8 cellular contexts compared by ENCODE assay signal in the genomic region with DNA sequence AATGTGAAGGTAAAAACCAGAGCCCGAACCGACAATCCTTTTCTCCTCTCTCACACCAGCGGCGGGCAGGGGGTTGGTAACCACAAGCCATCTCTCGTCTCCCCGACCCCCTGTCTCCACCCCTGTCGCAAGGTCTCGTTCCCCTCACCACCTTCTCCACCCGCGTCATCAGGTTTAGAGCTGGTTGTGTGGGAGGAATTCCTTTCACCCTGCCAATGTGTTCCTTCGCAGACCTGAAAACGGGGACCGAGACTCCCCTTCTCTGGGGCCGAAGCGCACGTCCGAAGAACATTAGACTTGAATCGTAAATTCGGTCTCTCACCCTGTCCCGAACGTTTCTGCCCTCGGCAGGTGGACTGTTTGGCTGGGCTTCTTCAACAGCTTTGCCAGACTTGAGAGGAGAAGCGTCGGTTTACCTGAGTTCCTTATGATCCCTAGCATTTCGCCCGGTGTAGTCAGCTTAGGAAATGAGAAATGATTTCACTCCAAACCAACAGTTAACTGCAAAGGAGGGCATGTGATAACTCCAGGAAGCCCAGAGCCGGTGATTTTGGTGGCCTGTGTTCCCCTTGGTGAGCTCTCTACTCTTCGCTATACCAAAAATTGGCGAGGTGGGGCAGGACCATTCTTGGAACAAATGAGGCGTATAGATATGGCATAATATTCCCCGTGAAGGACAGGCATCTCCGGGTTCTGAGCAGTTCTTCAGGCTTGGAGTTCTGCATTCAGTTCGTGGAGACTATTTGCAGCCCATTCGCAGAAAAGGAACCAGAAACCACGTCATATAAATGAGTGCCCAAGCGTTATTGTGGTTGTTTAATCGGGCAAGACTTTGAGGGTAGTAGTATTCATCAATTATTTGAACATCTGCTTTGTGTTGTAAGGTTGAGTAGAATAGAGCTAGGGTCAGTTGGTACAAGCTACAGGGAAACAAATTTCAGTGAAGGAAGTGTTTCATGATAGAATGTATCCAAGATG. TPM values are rescaled to one million over a fixed set of nuclear protein-coding genes. Genes with fewer than 3 reads are reported as not detected.
DNase-seq lines count a peak whose midpoint lies in the region; ATAC-seq lines count a peak whose summit lies in the region.

No MANE protein-coding gene starts in this region.

- intact Hi-C loops in posterior vena cava (cut with DNase I), result no loop called here

- CTCF ChIA-PET in CD8-positive, alpha-beta memory T cell (lab: Charles Lee), result interaction anchor here (1.0 to 2.6 kb wide), 4 partner anchors 12 to 98 kb away, joined by 3 to 10 read pairs (median 4); partner anchors contain the start of gene PPP4R3B

- no peaks in the 10 kb centered on the region for H3K9me3 ChIP-seq in CD8-positive, alpha-beta memory T cell (ENCODE audit: low read length)
- H3K9me3 ChIP-seq in T-helper 17 cell (ENCODE audit: control insufficient read depth, low read length, poor library complexity, severe bottlenecking), result no peaks in the 10 kb centered on the region

- H3K27ac Mint-ChIP-seq in CD8-positive, alpha-beta memory T cell, result peak overlapping the region; percentile 95 to 100 (median 99)
- H3K27ac Mint-ChIP-seq in T-helper 17 cell, result peak overlapping the region; percentile 100

- peaks cover 7% of the 10 kb centered on the region for H3K36me3 ChIP-seq in CD8-positive, alpha-beta memory T cell (ENCODE audit: insufficient read depth, low read length)

- POLR2A ChIA-PET in CD8-positive, alpha-beta memory T cell (lab: Charles Lee), result interaction anchor here (0.6 to 3.0 kb wide), 9 partner anchors 10 to 470 kb away, joined by 3 to 41 read pairs (median 5); partner anchors contain the start of genes CCDC88A, CLHC1, PPP4R3B and RPS27A

- H3K27me3 Mint-ChIP-seq in CD8-positive, alpha-beta memory T cell, result peaks cover 0 to 5% of the 10 kb centered on the region in 2 donors
- no peaks in the 10 kb centered on the region for H3K27me3 Mint-ChIP-seq in T-helper 17 cell

- H3K27ac ChIP-seq in CD8-positive, alpha-beta memory T cell (ENCODE audit: low read depth, low read length), result peak overlapping the region; percentile 97

- peak overlapping the region; percentile 99 for H3K4me3 ChIP-seq in CD8-positive, alpha-beta memory T cell (ENCODE audit: low read length)

- H3K4me1 ChIP-seq in CD8-positive, alpha-beta memory T cell (ENCODE audit: insufficient read depth, low read length), result peaks cover 4% of the 10 kb centered on the region

- peak overlapping the region; percentile 87 to 99 (median 96) for H3K4me3 Mint-ChIP-seq in CD8-positive, alpha-beta memory T cell
- H3K4me3 Mint-ChIP-seq in T-helper 17 cell, result peak overlapping the region; percentile 100

- H3K4me1 Mint-ChIP-seq in CD8-positive, alpha-beta memory T cell, result peaks cover 14 to 26% (median 26%) of the 10 kb centered on the region in 3 donors
- peaks cover 18% of the 10 kb centered on the region for H3K4me1 Mint-ChIP-seq in T-helper 17 cell

- peak in 2 of 5 donors; percentile 19 to 34 for DNase-seq in CD8-positive, alpha-beta memory T cell
- DNase-seq in T-helper 17 cell (peak; percentile 18 to 36 (median 21)), cerebellar cortex (ENCODE audit: low spot score) (peak; percentile 59), kidney tubule cell (ENCODE audit: low spot score) (peak; percentile 47), posterior vena cava (ENCODE audit: low spot score) (no peak)
- peak; percentile 8 to 30 (median 24) for DNase-seq in stimulated activated CD4-positive, alpha-beta T cell treated with anti-CD3 and anti-CD28 coated beads, Interleukin-1b, Interleukin-23, amount 100 ng/mL, for 24 hours (ENCODE audit: low read depth in 4 of 4, low spot score in 1 of 4)

- H3K36me3 Mint-ChIP-seq in CD8-positive, alpha-beta memory T cell, result peaks cover 0 to 36% (median 2%) of the 10 kb centered on the region in 3 donors
- peaks cover 3% of the 10 kb centered on the region for H3K36me3 Mint-ChIP-seq in T-helper 17 cell (ENCODE audit: low read depth)

- ATAC-seq in GM19395 (IDR thresholded peaks at IDR 0.05; ENCODE audit: unreplicated experiment) (peak; percentile 17), HG03520 (IDR thresholded peaks at IDR 0.05; ENCODE audit: unreplicated experiment) (peak; percentile 1), T-helper 17 cell (peak; percentile 32)

- no peaks in the 10 kb centered on the region for H3K9me3 Mint-ChIP-seq in CD8-positive, alpha-beta memory T cell

- H3K27me3 ChIP-seq in CD8-positive, alpha-beta memory T cell (ENCODE audit: insufficient read depth, low read length, poor library complexity, severe bottlenecking), result no peaks in the 10 kb centered on the region

RNA-seq across cellular contexts. Expression of gene CFAP36, which starts 0.7 kb away (rescaled TPM):
- 10 to 100 TPM; 27.6 TPM for total RNA-seq in CD8-positive, alpha-beta memory T cell
- polyA plus RNA-seq in CD8-positive, alpha-beta memory T cell, result 30.9 TPM
- total RNA-seq in T-helper 17 cell, result 10 to 100 TPM; 38.7 to 49.7 TPM
- 10 to 100 TPM; 46.8 to 55.9 TPM for total RNA-seq in posterior vena cava
